In genomic region chr20:64188071-64188470, GRCh38 we compare ENCODE assay signal across 19 cellular contexts. TPM values are rescaled to one million over a fixed set of nuclear protein-coding genes. Genes with fewer than 3 reads are reported as not detected.
A peak's percentile ranks its signal among the peaks of the same experiment; 100 is the strongest.
DNase-seq lines count a peak whose midpoint lies in the region; ATAC-seq and TF ChIP-seq lines count a peak whose summit lies in the region.
"Had no signal": no experiment of that assay in that cellular context is flagged by ENCODE, and none has a peak within 500 bp of the region (broad histone marks: within the 10 kb centered on the region; RNA-seq: fewer than 3 reads in every experiment).

No MANE protein-coding gene starts in this region.

- DNase-seq in DMS 273 (lab: John Stamatoyannopoulos, UW; ENCODE audit: unreplicated experiment) (peak; percentile 72), DMS 273 treated with DMSO at 0.1 percent for 48 hours (lab: John Stamatoyannopoulos, UW) (no peak), NCI-H526 (lab: John Stamatoyannopoulos, UW) (peak; percentile 44 to 71), endothelial cell (ENCODE audit: low spot score) (no peak), EL (no peak), NCI-H187 (lab: John Stamatoyannopoulos, UW) (no peak)
- DNase-seq: CD4-positive, alpha-beta T cell; KG1; NCI-H1417 treated with DMSO at 0.1 percent for 48 hours; NCI-H2171; NCI-H446; NCI-H748 treated with DMSO at 0.1 percent for 48 hours; Peyer's patch; SK-N-SH had no signal

- no peaks in the 10 kb centered on the region for H3K27me3 ChIP-seq in parathyroid adenoma (ENCODE audit: control insufficient read depth, insufficient read depth, low read length)
- H3K27me3 ChIP-seq: Peyer's patch had no signal

- TF ChIP-seq CTCF in endothelial cell (IDR thresholded peaks at IDR 0.05; ENCODE audit: unreplicated experiment) (no peak), parathyroid adenoma (IDR thresholded peaks at IDR 0.05) (no peak)

- H3K4me3 ChIP-seq in parathyroid adenoma (ENCODE audit: low read depth, low read length), result no peak overlapping the region
- H3K4me3 ChIP-seq: Peyer's patch had no signal

- H3K4me1 Mint-ChIP-seq in endothelial cell (ENCODE audit: unreplicated experiment), result peaks cover 5% of the 10 kb centered on the region
- H3K4me1 Mint-ChIP-seq: B cell had no signal

- no peak overlapping the region for H3K4me2 ChIP-seq in parathyroid adenoma (ENCODE audit: low read length)
- H3K4me2 ChIP-seq: SK-N-SH had no signal

- no peaks in the 10 kb centered on the region for H3K9me3 Mint-ChIP-seq in endothelial cell (ENCODE audit: unreplicated experiment)
- H3K9me3 Mint-ChIP-seq: CD4-positive, alpha-beta T cell had no signal

- no peaks in the 10 kb centered on the region for H3K79me2 ChIP-seq in parathyroid adenoma

- peaks cover 17% of the 10 kb centered on the region for H3K4me1 ChIP-seq in parathyroid adenoma
- H3K4me1 ChIP-seq: Peyer's patch had no signal

- peaks cover 2% of the 10 kb centered on the region for H3K27me3 Mint-ChIP-seq in endothelial cell (ENCODE audit: unreplicated experiment)

- H3K36me3 Mint-ChIP-seq in endothelial cell (ENCODE audit: low read depth, unreplicated experiment), result no peaks in the 10 kb centered on the region

- H2AFZ ChIP-seq in parathyroid adenoma, result no peak overlapping the region

- H3K36me3 ChIP-seq in parathyroid adenoma (ENCODE audit: control insufficient read depth, insufficient read depth, low read length), result no peaks in the 10 kb centered on the region
- H3K36me3 ChIP-seq: Peyer's patch had no signal

- H3K27ac Mint-ChIP-seq in endothelial cell (ENCODE audit: unreplicated experiment), result peak overlapping the region; percentile 11
- H3K27ac Mint-ChIP-seq: B cell; CD4-positive, alpha-beta T cell had no signal

- no peaks in the 10 kb centered on the region for H3K9me3 ChIP-seq in parathyroid adenoma (ENCODE audit: control insufficient read depth, low read length)
- H3K9me3 ChIP-seq: Peyer's patch, SK-N-SH had no signal

- no peak overlapping the region for H3K4me3 Mint-ChIP-seq in endothelial cell (ENCODE audit: unreplicated experiment)
- H3K4me3 Mint-ChIP-seq: B cell; CD4-positive, alpha-beta T cell had no signal

- no peak overlapping the region for H3K9ac ChIP-seq in parathyroid adenoma
- H3K9ac ChIP-seq: SK-N-SH had no signal

- peak overlapping the region; percentile 64 for H3K27ac ChIP-seq in parathyroid adenoma
- H3K27ac ChIP-seq: 22Rv1, Peyer's patch had no signal

- ATAC-seq in HG03108 (IDR thresholded peaks at IDR 0.05; ENCODE audit: unreplicated experiment), result no peak

RNA-seq across cellular contexts. Expression of gene MYT1, which starts 23.8 kb away (rescaled TPM):
- 0.74 TPM for total RNA-seq in endothelial cell (ENCODE audit: unreplicated experiment)
- total RNA-seq: Daoy had no signal

Comparison
In these comparisons a context has a peak if more than half of its experiments do, and no peak if none do; other contexts are left out.
1. DNase-seq: peak in DMS 273 (single experiment) and NCI-H526 (2 of 2); none in DMS 273 treated with DMSO at 0.1 percent for 48 hours (single experiment), endothelial cell (single experiment), EL (single experiment) and NCI-H187 (0 of 2).